Comparison of ENCODE assay signal across 7 cellular contexts in the genomic region with DNA sequence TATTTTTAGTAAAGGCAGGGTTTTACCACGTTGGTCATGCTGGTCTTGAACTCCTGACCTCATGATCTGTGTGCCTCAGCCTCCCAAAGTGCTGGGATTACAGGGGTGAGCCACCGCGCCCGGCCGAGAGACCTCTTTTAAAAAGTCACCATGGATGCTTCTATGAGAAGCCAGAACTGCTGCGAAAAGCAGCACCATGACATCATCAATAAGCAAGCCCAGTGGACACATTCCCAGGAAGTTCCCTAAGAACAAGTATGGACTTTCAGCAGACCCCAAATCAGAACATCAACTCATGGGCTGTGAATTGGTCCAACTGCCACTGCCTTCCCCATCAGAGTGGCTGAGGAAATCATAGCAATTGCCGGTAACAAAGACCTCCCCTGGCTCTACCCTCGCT.
"Had no signal": no experiment of that assay in that cellular context is flagged by ENCODE, and none has a peak within 500 bp of the region (broad histone marks: within the 10 kb centered on the region; RNA-seq: fewer than 3 reads in every experiment).

No MANE protein-coding gene starts in this region.

- H3K27me3 Mint-ChIP-seq: IgD-negative memory B cell had no signal

- FAIRE-seq: HTR-8/SVneo, K562 had no signal

- DNase-seq: IMR-90, KBM-7, KG1 had no signal

- H3K4me3 ChIP-seq: K562 had no signal

- H3K36me3 Mint-ChIP-seq: IgD-negative memory B cell had no signal

- H3K27ac ChIP-seq: HL-60 had no signal

- H3K27ac Mint-ChIP-seq: IgD-negative memory B cell had no signal

- ATAC-seq: K562 had no signal

- H3K4me1 Mint-ChIP-seq: IgD-negative memory B cell had no signal
